ENCODE assay signal across 18 cellular contexts in genomic region chr10:35691522-35692236, GRCh38. TPM values are rescaled to one million over a fixed set of nuclear protein-coding genes. Genes with fewer than 3 reads are reported as not detected.
DNase-seq lines count a peak whose midpoint lies in the region; ATAC-seq and TF ChIP-seq lines count a peak whose summit lies in the region.
"Had no signal": no experiment of that assay in that cellular context is flagged by ENCODE, and none has a peak within 500 bp of the region (broad histone marks: within the 10 kb centered on the region; RNA-seq: fewer than 3 reads in every experiment).

No MANE protein-coding gene starts in this region.

- no peaks in the 10 kb centered on the region for H3K36me3 ChIP-seq in endodermal cell (ENCODE audit: control insufficient read depth, insufficient read depth, low read length)
- H3K36me3 ChIP-seq: BE2C had no signal

- no peak for TF ChIP-seq CTCF in 22Rv1 (IDR thresholded peaks at IDR 0.05)
- no peak for TF ChIP-seq CTCF in endodermal cell (conservative IDR thresholded peaks at IDR 0.05)

- H3K4me3 Mint-ChIP-seq in endodermal cell = peak overlapping the region; percentile 20
- H3K4me3 Mint-ChIP-seq: CD8-positive, alpha-beta T cell; HFFc6; IgD-negative memory B cell had no signal

- ATAC-seq in GM19328 (IDR thresholded peaks at IDR 0.05; ENCODE audit: unreplicated experiment) = no peak
- ATAC-seq: CD8-positive, alpha-beta T cell had no signal

- peaks cover 6% of the 10 kb centered on the region for H3K4me1 ChIP-seq in endodermal cell (ENCODE audit: control insufficient read depth, insufficient read depth, low read length)
- H3K4me1 ChIP-seq: BE2C had no signal

- no peaks in the 10 kb centered on the region for H3K9me3 Mint-ChIP-seq in endodermal cell
- H3K9me3 Mint-ChIP-seq: CD8-positive, alpha-beta T cell; HFFc6 had no signal

- WGBS in endodermal cell (ENCODE audit: insufficient coverage in 1 of 2, insufficient read length in 1 of 2), 2 experiments = 23 to 34% methylated on average over 8 to 12 of the region's 12 CpGs

- H3K9me3 ChIP-seq in endodermal cell (ENCODE audit: control insufficient read depth, low read length) = no peaks in the 10 kb centered on the region
- H3K9me3 ChIP-seq: BE2C had no signal

- H3K27ac ChIP-seq in 22Rv1 = peak overlapping the region; percentile 89
- H3K27ac ChIP-seq in endodermal cell (ENCODE audit: low read depth, low read length) = no peak overlapping the region

- peak overlapping the region; percentile 50 for H3K27ac Mint-ChIP-seq in endodermal cell
- H3K27ac Mint-ChIP-seq: CD8-positive, alpha-beta T cell; HFFc6; IgD-negative memory B cell had no signal

- no peak overlapping the region for H3K9ac ChIP-seq in endodermal cell (ENCODE audit: extremely low read depth, low read length, poor library complexity, severe bottlenecking)

- DNase-seq in ELF-1 (ENCODE audit: low read depth, low spot score) (peak; percentile 16), NCI-H2081 treated with DMSO at 0.1 percent for 48 hours (lab: John Stamatoyannopoulos, UW) (peak; percentile 15), endodermal cell (peak; percentile 63), inferior parietal cortex (ENCODE audit: extremely low spot score) (no peak), SKM-1 (lab: John Stamatoyannopoulos, UW; ENCODE audit: unreplicated experiment) (no peak), NCI-H1694 (lab: John Stamatoyannopoulos, UW) (no peak)
- DNase-seq: BE2C; CD8-positive, alpha-beta T cell; GOT3; HFFc6; NCI-H187 treated with DMSO at 0.1 percent for 48 hours; NCI-H226; NCI-H526 treated with DMSO at 0.1 percent for 48 hours; RPMI8226; SW 1271 had no signal

- peaks cover 64% of the 10 kb centered on the region for H3K4me1 Mint-ChIP-seq in endodermal cell

- no peaks in the 10 kb centered on the region for H3K27me3 Mint-ChIP-seq in endodermal cell (ENCODE audit: insufficient read depth)
- H3K27me3 Mint-ChIP-seq: IgD-negative memory B cell had no signal

- H3K27me3 ChIP-seq in endodermal cell (ENCODE audit: control insufficient read depth, insufficient read depth, low read length, poor library complexity, severe bottlenecking) = no peaks in the 10 kb centered on the region
- H3K27me3 ChIP-seq: BE2C had no signal

- peak overlapping the region; percentile 22 for H3K4me3 ChIP-seq in endodermal cell (ENCODE audit: low read length)

- H3K36me3 Mint-ChIP-seq in endodermal cell (ENCODE audit: low read depth) = no peaks in the 10 kb centered on the region
- H3K36me3 Mint-ChIP-seq: CD8-positive, alpha-beta T cell; IgD-negative memory B cell had no signal

RNA-seq across cellular contexts. Expression of gene FZD8, which starts 49.6 kb away (rescaled TPM):
- total RNA-seq in endodermal cell = 100 to 1,000 TPM; 133 to 189 TPM
- polyA plus RNA-seq in endodermal cell (2013, experiment 1 of 2) = 14.0 TPM
- polyA plus RNA-seq in endodermal cell (2013, experiment 2 of 2) = 18.3 TPM
- polyA plus RNA-seq: IgD-negative memory B cell had no signal

Comparison
In these comparisons a context has a peak if more than half of its experiments do, and no peak if none do; other contexts are left out.
1. DNase-seq: peak in ELF-1 (single experiment), NCI-H2081 treated with DMSO at 0.1 percent for 48 hours (single experiment) and endodermal cell (single experiment); none in inferior parietal cortex (single experiment), SKM-1 (single experiment) and NCI-H1694 (single experiment).